In the genomic region with DNA sequence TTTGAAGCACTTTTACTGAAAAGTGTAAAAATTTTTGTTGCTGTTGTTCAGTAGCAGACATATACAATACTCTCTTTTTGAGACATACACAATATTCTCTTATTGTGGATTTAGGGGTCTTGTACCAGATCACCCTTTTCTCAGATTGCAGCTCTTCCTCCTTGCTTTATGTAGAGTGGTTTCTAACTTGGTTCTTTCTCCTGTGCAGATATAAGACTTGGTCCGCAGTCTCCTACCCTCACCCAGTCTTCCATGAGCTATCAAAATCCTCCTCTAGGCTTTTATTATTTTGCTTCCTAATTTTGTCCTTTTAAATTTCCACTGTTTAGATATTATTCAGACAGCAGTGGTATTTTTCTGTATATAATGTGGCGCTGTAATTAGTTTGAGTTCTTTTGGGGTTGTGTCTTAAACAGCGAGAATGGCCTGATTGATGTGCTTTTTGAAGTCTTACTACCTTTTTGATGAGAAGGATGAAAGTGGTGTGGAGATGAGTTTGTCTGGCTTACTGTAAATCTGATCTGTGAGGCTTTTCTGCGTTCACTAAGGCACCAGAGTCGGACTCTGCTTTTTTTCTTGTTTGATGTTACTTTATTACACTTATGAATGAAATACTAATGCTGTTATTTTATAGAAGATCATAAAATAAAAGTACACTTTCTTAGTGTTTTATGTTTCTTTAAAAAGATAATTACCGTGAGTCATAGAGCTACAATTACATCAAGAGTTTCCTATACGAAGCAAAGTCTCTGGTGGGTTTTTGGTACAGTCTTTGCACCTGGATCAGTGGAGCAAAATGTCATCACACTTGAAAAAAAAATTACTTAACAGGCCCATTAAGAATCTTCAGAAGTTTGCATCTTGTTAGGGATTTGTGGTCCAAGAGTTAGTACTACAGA, we compare ENCODE assay signal across 16 cellular contexts. TPM values are rescaled to one million over a fixed set of nuclear protein-coding genes. Genes with fewer than 3 reads are reported as not detected.
DNase-seq lines count a peak whose midpoint lies in the region; ATAC-seq, FAIRE-seq and TF ChIP-seq lines count a peak whose summit lies in the region.
"Had no signal": no experiment of that assay in that cellular context is flagged by ENCODE, and none has a peak within 500 bp of the region (broad histone marks: within the 10 kb centered on the region; RNA-seq: fewer than 3 reads in every experiment).

No MANE protein-coding gene starts in this region.

- peaks cover 99% of the 10 kb centered on the region for H3K79me2 ChIP-seq in hepatocyte

- H3K4me2 ChIP-seq in hepatocyte, result peak overlapping the region; percentile 57

- no peak for TF ChIP-seq CTCF in HFFc6 (IDR thresholded peaks at IDR 0.05)
- no peak for TF ChIP-seq CTCF in hepatocyte (IDR thresholded peaks at IDR 0.05; ENCODE audit: poor library complexity)

- POLR2A ChIA-PET in T-cell (lab: Charles Lee), result interaction anchor here in 1 of 2 donors (0.5 kb wide), 1 partner anchor 11 kb away, joined by 3 read pairs; no protein-coding TSS in a partner anchor

- no peaks in the 10 kb centered on the region for H3K9me3 ChIP-seq in hepatocyte (ENCODE audit: low read depth)
- H3K9me3 ChIP-seq in small intestine (ENCODE audit: control insufficient read depth, low read depth), result no peaks in the 10 kb centered on the region
- H3K9me3 ChIP-seq: ovary had no signal

- no peak overlapping the region for H2AFZ ChIP-seq in hepatocyte

- H3K4me1 ChIP-seq in hepatocyte (ENCODE audit: insufficient read depth) (peaks cover 49% of the 10 kb centered on the region), small intestine (ENCODE audit: control insufficient read depth in 2 of 2, insufficient read depth in 1 of 2, low read depth in 1 of 2, low read length in 1 of 2) (peaks cover 7 to 27% of the 10 kb centered on the region in 2 donors)
- H3K4me1 ChIP-seq: foreskin keratinocyte had no signal

- FAIRE-seq in small intestine (lab: Jason Lieb, UNC), result no peak
- FAIRE-seq: bronchial epithelial cell had no signal

- peak overlapping the region; percentile 1; the same call in 1 of the 2 replicates for H3K27ac Mint-ChIP-seq in HFFc6
- peak overlapping the region in 1 of 2 donors; percentile 2 for H3K27ac Mint-ChIP-seq in T-cell
- H3K27ac Mint-ChIP-seq: effector memory CD8-positive, alpha-beta T cell had no signal

- H3K27ac ChIP-seq in hepatocyte (peak overlapping the region; percentile 27), small intestine (ENCODE audit: low read depth in 1 of 2, low read length in 1 of 2) (peak overlapping the region; percentile 11 to 42)
- H3K27ac ChIP-seq: foreskin keratinocyte, ovary had no signal

- H3K9me2 ChIP-seq in hepatocyte (replicated peaks; ENCODE audit: insufficient read depth), result no peaks in the 10 kb centered on the region

- peaks cover 1% of the 10 kb centered on the region; the same call in 1 of the 2 replicates for H3K27me3 Mint-ChIP-seq in HFFc6 (ENCODE audit: insufficient read depth)
- H3K27me3 Mint-ChIP-seq in T-cell, result no peaks in the 10 kb centered on the region
- H3K27me3 Mint-ChIP-seq: effector memory CD8-positive, alpha-beta T cell had no signal

- DNase-seq in HFFc6 (no peak), T-cell (no peak), hepatocyte (ENCODE audit: low spot score) (no peak), small intestine (peak; percentile 27), NAMALWA (ENCODE audit: low spot score) (no peak), H7 (no peak)
- DNase-seq: activated gamma-delta T cell treated with Interleukin-2 at 50 U/mL for 16 hours; C1 segment of cervical spinal cord; effector memory CD8-positive, alpha-beta T cell; foreskin keratinocyte; NCI-H1048; NCI-H2171 treated with DMSO at 0.1 percent for 48 hours; ovary had no signal

- H3K4me3 Mint-ChIP-seq in HFFc6, result no peak overlapping the region; the same call in 1 of the 2 replicates
- H3K4me3 Mint-ChIP-seq in T-cell, result peak overlapping the region in 2 of 3 donors; percentile 4 to 39
- H3K4me3 Mint-ChIP-seq: effector memory CD8-positive, alpha-beta T cell had no signal

- H3K4me3 ChIP-seq in hepatocyte (no peak overlapping the region), small intestine (ENCODE audit: low read depth in 1 of 2, low read length in 2 of 2) (no peak overlapping the region), H7 (ENCODE audit: insufficient read depth, low read depth, low read length) (no peak overlapping the region)
- H3K4me3 ChIP-seq: ovary, skin epidermis had no signal

- no peaks in the 10 kb centered on the region for H3K27me3 ChIP-seq in hepatocyte
- H3K27me3 ChIP-seq in small intestine (ENCODE audit: control insufficient read depth in 2 of 2, insufficient read depth in 2 of 2, low read length in 2 of 2), result no peaks in the 10 kb centered on the region
- H3K27me3 ChIP-seq in H7 (ENCODE audit: control insufficient read depth, insufficient read depth, low read length), result no peaks in the 10 kb centered on the region
- H3K27me3 ChIP-seq: foreskin keratinocyte, ovary had no signal

- peaks cover 79% of the 10 kb centered on the region for H3K4me1 Mint-ChIP-seq in HFFc6 (ENCODE audit: low read depth)
- H3K4me1 Mint-ChIP-seq in T-cell, result peaks cover 35 to 50% (median 36%) of the 10 kb centered on the region in 3 donors

- H3K36me3 Mint-ChIP-seq in HFFc6 (ENCODE audit: low read depth), result peaks cover 36% of the 10 kb centered on the region
- peaks cover 31% of the 10 kb centered on the region for H3K36me3 Mint-ChIP-seq in T-cell

- WGBS in hepatocyte (ENCODE audit: low lambda C conversion rate, missing lambda C conversion rate), result 64% methylated on average over 7 of the region's 7 CpGs
- 25 to 57% (median 39%) methylated on average over 7 of the region's 7 CpGs for WGBS in small intestine, 3 donors

- H3K9me3 Mint-ChIP-seq in HFFc6 (no peaks in the 10 kb centered on the region), T-cell (no peaks in the 10 kb centered on the region)
- H3K9me3 Mint-ChIP-seq: effector memory CD8-positive, alpha-beta T cell had no signal

- ATAC-seq in T-cell (replicated peaks in 1 of 4) (peak; percentile 37 to 83 (median 54)), HG03196 (IDR thresholded peaks at IDR 0.05; ENCODE audit: unreplicated experiment) (no peak)
- ATAC-seq: effector memory CD8-positive, alpha-beta T cell; foreskin keratinocyte had no signal

- H4K20me1 ChIP-seq in hepatocyte (ENCODE audit: insufficient read depth, poor library complexity, severe bottlenecking), result peaks cover 95% of the 10 kb centered on the region

- H3K36me3 ChIP-seq in hepatocyte (replicated peaks; ENCODE audit: insufficient read depth, low read depth) (no peaks in the 10 kb centered on the region), small intestine (ENCODE audit: control insufficient read depth in 2 of 2, insufficient read depth in 2 of 2, low read length in 2 of 2) (no peaks in the 10 kb centered on the region), H7 (replicated peaks; ENCODE audit: control insufficient read depth, insufficient read depth, low read length) (no peaks in the 10 kb centered on the region)
- H3K36me3 ChIP-seq: ovary had no signal

- CTCF ChIA-PET in T-cell (lab: Charles Lee), result interaction anchor here (0.5 to 0.7 kb wide), 3 partner anchors 26 to 709 kb away, joined by 3 to 7 read pairs (median 4); no protein-coding TSS in a partner anchor

RNA-seq across cellular contexts. Expression of gene FNDC3B, which starts 27.8 kb away (rescaled TPM):
- total RNA-seq in HFFc6 (2021; fragmentation: NEBNext Ultra II Directional; extraction: Animal tissue kit (Norgen Biotek cat#: 25700)), result 100 to 1,000 TPM; 133 to 192 (median 155) TPM
- 10 to 100 TPM; 18.1 to 46.5 (median 23.5) TPM for total RNA-seq in T-cell
- 91.9 and 113 TPM in 2 replicates for total RNA-seq in hepatocyte
- polyA plus RNA-seq in hepatocyte, result 61.2 and 66.3 TPM in 2 replicates
- 10 to 100 TPM in 1 of 3 donors, 1 to 10 TPM in 2; 6.0 to 10.7 (median 9.5) TPM for polyA plus RNA-seq in small intestine
- total RNA-seq in H7 (2014; rRNA removed; shearing (Covaris generic)), result 24.2 and 28.7 TPM in 2 replicates
